ENCODE assay signal across 19 cellular contexts in genomic region chr10:112677689-112678088, GRCh38.
DNase-seq lines count a peak whose midpoint lies in the region; ATAC-seq, FAIRE-seq and TF ChIP-seq lines count a peak whose summit lies in the region.
"Had no signal": no experiment of that assay in that cellular context is flagged by ENCODE, and none has a peak within 500 bp of the region (broad histone marks: within the 10 kb centered on the region; RNA-seq: fewer than 3 reads in every experiment).

No MANE protein-coding gene starts in this region.

- 19 to 61% (median 40%) methylated on average over 5 of the region's 5 CpGs for WGBS in small intestine, 3 donors
- 87% methylated on average over 5 of the region's 5 CpGs for WGBS in mammary epithelial cell (ENCODE audit: low coverage, missing lambda C conversion rate)

- FAIRE-seq in bronchial epithelial cell (lab: Jason Lieb, UNC) (peak; percentile 90), small intestine (lab: Jason Lieb, UNC) (no peak)
- FAIRE-seq: A204.1, G401.6, GM12891 had no signal

- H3K9ac ChIP-seq in mammary epithelial cell (ENCODE audit: insufficient read depth, low read length), result no peak overlapping the region

- dilution Hi-C loops in mammary epithelial cell (cut with HindIII; ENCODE audit: low sequenced_read_pairs), result no loop called here

- intact Hi-C loops in mammary epithelial cell (cut with micrococcal nuclease), result no loop called here

- in situ Hi-C loops in mammary epithelial cell (cut with MboI; ENCODE audit: low sequenced_read_pairs in 2 of 2), result no loop called here

- no peak overlapping the region for H2AFZ ChIP-seq in mammary epithelial cell (ENCODE audit: low read depth, low read length)

- CTCF ChIA-PET in mammary epithelial cell (lab: Charles Lee; ENCODE audit: low non-redundant PET), result no interaction called here

- H3K27ac ChIP-seq in small intestine (ENCODE audit: low read depth in 1 of 2, low read length in 1 of 2) (no peak overlapping the region), mammary epithelial cell (ENCODE audit: insufficient read depth, low read depth, low read length) (no peak overlapping the region)
- H3K27ac ChIP-seq: C4-2B had no signal

- H3K9me3 ChIP-seq in small intestine (ENCODE audit: control insufficient read depth, low read depth) (no peaks in the 10 kb centered on the region), mammary epithelial cell (replicated peaks; ENCODE audit: insufficient read depth, low read length) (no peaks in the 10 kb centered on the region)
- H3K9me3 ChIP-seq: Caco-2 had no signal

- no peaks in the 10 kb centered on the region for H3K79me2 ChIP-seq in mammary epithelial cell (ENCODE audit: insufficient read depth, low read length)

- no peak overlapping the region for H3K4me3 ChIP-seq in bronchial epithelial cell (ENCODE audit: low read depth, low read length)
- H3K4me3 ChIP-seq in small intestine (ENCODE audit: low read depth in 1 of 2, low read length in 2 of 2), result no peak overlapping the region
- H3K4me3 ChIP-seq in mammary epithelial cell (replicated peaks in 1 of 3; ENCODE audit: insufficient read depth in 1 of 3, low read depth in 2 of 3, low read length in 3 of 3), result no peak overlapping the region

- ATAC-seq in GM21423 (IDR thresholded peaks at IDR 0.05; ENCODE audit: unreplicated experiment) (no peak), HG03354 (IDR thresholded peaks at IDR 0.05; ENCODE audit: poor library complexity, severe bottlenecking, unreplicated experiment) (no peak)

- no peaks in the 10 kb centered on the region for H4K20me1 ChIP-seq in mammary epithelial cell (ENCODE audit: insufficient read depth, low read length)

- H3K27me3 ChIP-seq in bronchial epithelial cell (ENCODE audit: control insufficient read depth, insufficient read depth, low read length) (no peaks in the 10 kb centered on the region), small intestine (ENCODE audit: control insufficient read depth in 2 of 2, insufficient read depth in 2 of 2, low read length in 2 of 2) (no peaks in the 10 kb centered on the region), mammary epithelial cell (ENCODE audit: insufficient read depth, low read length) (no peaks in the 10 kb centered on the region)

- no peaks in the 10 kb centered on the region for H3K36me3 ChIP-seq in bronchial epithelial cell (ENCODE audit: control insufficient read depth, insufficient read depth, low read length)
- peaks cover 0 to 4% of the 10 kb centered on the region in 2 donors for H3K36me3 ChIP-seq in small intestine (ENCODE audit: control insufficient read depth in 2 of 2, insufficient read depth in 2 of 2, low read length in 2 of 2)
- no peaks in the 10 kb centered on the region for H3K36me3 ChIP-seq in mammary epithelial cell (ENCODE audit: insufficient read depth, low read length)

- no peaks in the 10 kb centered on the region for H3K4me1 ChIP-seq in small intestine (ENCODE audit: control insufficient read depth in 2 of 2, insufficient read depth in 1 of 2, low read depth in 1 of 2, low read length in 1 of 2)
- H3K4me1 ChIP-seq in mammary epithelial cell (ENCODE audit: insufficient read depth, low read length), result no peaks in the 10 kb centered on the region

- no TSS peak for BruUV-seq in mammary epithelial cell (replicated peaks; lab: Mats Ljungman, UMichigan)

- H3K4me2 ChIP-seq in mammary epithelial cell (ENCODE audit: insufficient read depth, low read depth, low read length), result no peak overlapping the region

- peak; percentile 13 for DNase-seq in NCI-H748 (lab: John Stamatoyannopoulos, UW; ENCODE audit: unreplicated experiment)
- DNase-seq in NCI-H748 treated with DMSO at 0.1 percent for 48 hours (lab: John Stamatoyannopoulos, UW), result no peak
- DNase-seq in bronchial epithelial cell (ENCODE audit: low read depth), result no peak
- DNase-seq in small intestine, result peak; percentile 20
- DNase-seq in mammary epithelial cell, result no peak
- DNase-seq: Caco-2, DMS79, NCI-H1436, NCI-H2081 treated with DMSO at 0.1 percent for 48 hours, NCI-H345, NCI-H69, SHP77 treated with DMSO at 0.1 percent for 48 hours had no signal

- TF ChIP-seq CTCF in bronchial epithelial cell (IDR thresholded peaks at IDR 0.05; ENCODE audit: insufficient read depth, low read length, severe bottlenecking) (no peak), mammary epithelial cell (conservative IDR thresholded peaks at IDR 0.05 in 1 of 2, IDR thresholded peaks at IDR 0.05 in 1 of 2; ENCODE audit: extremely low read depth in 1 of 2, insufficient read depth in 1 of 2, low read depth in 1 of 2, low read length in 2 of 2) (no peak)

TF ChIP-seq in PFSK-1, 5 proteins besides CTCF, POLR2A, EP300 and RAD21:
- TF ChIP-seq SIN3A (IDR thresholded peaks at IDR 0.05; ENCODE audit: borderline replicate concordance, insufficient read depth, low read length) (no peak), POLR2AphosphoS5 (IDR thresholded peaks at IDR 0.05; ENCODE audit: low read depth, low read length) (peak; percentile 27; the same call in 1 of the 2 replicates), FOXP2 (optimal IDR thresholded peaks at IDR 0.05; ENCODE audit: borderline replicate concordance, extremely low read depth, extremely low read length, insufficient read depth) (no peak), TAF1 (IDR thresholded peaks at IDR 0.05; ENCODE audit: borderline replicate concordance, insufficient read depth, low read length) (no peak)
- TF ChIP-seq, protein P1, sequence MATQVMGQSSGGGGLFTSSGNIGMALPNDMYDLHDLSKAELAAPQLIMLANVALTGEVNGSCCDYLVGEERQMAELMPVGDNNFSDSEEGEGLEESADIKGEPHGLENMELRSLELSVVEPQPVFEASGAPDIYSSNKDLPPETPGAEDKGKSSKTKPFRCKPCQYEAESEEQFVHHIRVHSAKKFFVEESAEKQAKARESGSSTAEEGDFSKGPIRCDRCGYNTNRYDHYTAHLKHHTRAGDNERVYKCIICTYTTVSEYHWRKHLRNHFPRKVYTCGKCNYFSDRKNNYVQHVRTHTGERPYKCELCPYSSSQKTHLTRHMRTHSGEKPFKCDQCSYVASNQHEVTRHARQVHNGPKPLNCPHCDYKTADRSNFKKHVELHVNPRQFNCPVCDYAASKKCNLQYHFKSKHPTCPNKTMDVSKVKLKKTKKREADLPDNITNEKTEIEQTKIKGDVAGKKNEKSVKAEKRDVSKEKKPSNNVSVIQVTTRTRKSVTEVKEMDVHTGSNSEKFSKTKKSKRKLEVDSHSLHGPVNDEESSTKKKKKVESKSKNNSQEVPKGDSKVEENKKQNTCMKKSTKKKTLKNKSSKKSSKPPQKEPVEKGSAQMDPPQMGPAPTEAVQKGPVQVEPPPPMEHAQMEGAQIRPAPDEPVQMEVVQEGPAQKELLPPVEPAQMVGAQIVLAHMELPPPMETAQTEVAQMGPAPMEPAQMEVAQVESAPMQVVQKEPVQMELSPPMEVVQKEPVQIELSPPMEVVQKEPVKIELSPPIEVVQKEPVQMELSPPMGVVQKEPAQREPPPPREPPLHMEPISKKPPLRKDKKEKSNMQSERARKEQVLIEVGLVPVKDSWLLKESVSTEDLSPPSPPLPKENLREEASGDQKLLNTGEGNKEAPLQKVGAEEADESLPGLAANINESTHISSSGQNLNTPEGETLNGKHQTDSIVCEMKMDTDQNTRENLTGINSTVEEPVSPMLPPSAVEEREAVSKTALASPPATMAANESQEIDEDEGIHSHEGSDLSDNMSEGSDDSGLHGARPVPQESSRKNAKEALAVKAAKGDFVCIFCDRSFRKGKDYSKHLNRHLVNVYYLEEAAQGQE (IDR thresholded peaks at IDR 0.05; ENCODE audit: insufficient read depth in 1 of 2, low read depth in 2 of 2, low read length in 2 of 2), result no peak

Comparison
In these comparisons a context has a peak if more than half of its experiments do, and no peak if none do; other contexts are left out.
1. DNase-seq: peak in NCI-H748 (single experiment) and small intestine (single experiment); none in NCI-H748 treated with DMSO at 0.1 percent for 48 hours (single experiment), bronchial epithelial cell (single experiment) and mammary epithelial cell (single experiment).